17 cellular contexts compared by ENCODE assay signal in genomic region chr1:10629816-10630571, GRCh38.
A peak's percentile ranks its signal among the peaks of the same experiment; 100 is the strongest.
DNase-seq lines count a peak whose midpoint lies in the region; ATAC-seq, FAIRE-seq and TF ChIP-seq lines count a peak whose summit lies in the region.
"Had no signal": no experiment of that assay in that cellular context is flagged by ENCODE, and none has a peak within 500 bp of the region (broad histone marks: within the 10 kb centered on the region; RNA-seq: fewer than 3 reads in every experiment).

No MANE protein-coding gene starts in this region.

- 95% methylated on average over 20 of the region's 36 CpGs; no CpG with 5 or more reads in 1 of the 2 experiments for WGBS in H1 (ENCODE audit: extremely low coverage in 1 of 2, insufficient coverage in 1 of 2, insufficient read length in 1 of 2, insufficient replicate concordance in 2 of 2, low coverage in 1 of 2, low lambda C conversion rate in 2 of 2, missing lambda C conversion rate in 1 of 2), 2 experiments

- H3K56ac ChIP-seq in H1 (replicated peaks; ENCODE audit: insufficient read length, low read depth, low read length): no peak overlapping the region

- CTCF ChIA-PET in H1 (lab: Charles Lee; ENCODE audit: partially characterized antibody): interaction anchor here (0.5 to 2.8 kb wide), 18 partner anchors 9 to 1644 kb away, joined by 3 to 10 read pairs (median 4); no protein-coding TSS in a partner anchor

- H3K4me2 ChIP-seq in H1 (ENCODE audit: insufficient read depth in 1 of 2, low read depth in 2 of 2, low read length in 2 of 2): no peak overlapping the region

- no peak overlapping the region for H3K27ac Mint-ChIP-seq in HFFc6
- no peak overlapping the region for H3K27ac Mint-ChIP-seq in nephron progenitor cell
- H3K27ac Mint-ChIP-seq: activated T-helper 2 cell treated with anti-CD3 and anti-CD28 coated beads, Interferon-gamma antibody, Interleukin-2, Interleukin-4, amounts not matched to agents 10 μg/mL and 5 μg/mL and 100 μg/mL, durations not matched to agents 14 hours and 24 hours and 36 hours; IgD-negative memory B cell; stimulated activated naive CD8-positive, alpha-beta T cell treated with anti-CD3 and anti-CD28 coated beads, Interleukin-15, amount 100 ng/mL, for 72 hours had no signal

- H3K36me3 ChIP-seq in H1 (ENCODE audit: control insufficient read depth in 2 of 4, insufficient read depth in 4 of 4, low read length in 3 of 4): no peaks in the 10 kb centered on the region

- H4K91ac ChIP-seq in H1 (replicated peaks; ENCODE audit: insufficient read length, low read length): no peak overlapping the region

- ATAC-seq in HG03280 (IDR thresholded peaks at IDR 0.05; ENCODE audit: unreplicated experiment): no peak
- ATAC-seq: stimulated activated naive CD8-positive, alpha-beta T cell treated with anti-CD3 and anti-CD28 coated beads, Interleukin-15, amount 100 ng/mL, for 72 hours had no signal

- no peak for FAIRE-seq in H1 (lab: Jason Lieb, UNC)
- FAIRE-seq: endometrium, G401.6 had no signal

- no peak overlapping the region; the same call in 1 of the 2 replicates for H2BK15ac ChIP-seq in H1 (ENCODE audit: low read length)

- no peaks in the 10 kb centered on the region for H3K27me3 ChIP-seq in H1 (replicated peaks in 1 of 4; ENCODE audit: control insufficient read depth in 3 of 4, extremely low read depth in 1 of 4, insufficient read depth in 3 of 4, low read length in 3 of 4)

- H3K9me3 ChIP-seq in H1 (ENCODE audit: insufficient read depth in 2 of 2, low read depth in 1 of 2, low read length in 1 of 2): no peaks in the 10 kb centered on the region

- no peaks in the 10 kb centered on the region for H3K4me1 Mint-ChIP-seq in HFFc6 (ENCODE audit: low read depth)
- peaks cover 19% of the 10 kb centered on the region for H3K4me1 Mint-ChIP-seq in nephron progenitor cell
- H3K4me1 Mint-ChIP-seq: IgD-negative memory B cell; stimulated activated naive CD8-positive, alpha-beta T cell treated with anti-CD3 and anti-CD28 coated beads, Interleukin-15, amount 100 ng/mL, for 72 hours had no signal

- POLR2A ChIA-PET in H1 (lab: Charles Lee; ENCODE audit: partially characterized antibody): interaction anchor here (1.2 kb wide), 1 partner anchor 47 kb away, joined by 3 read pairs; no protein-coding TSS in a partner anchor

- H2BK12ac ChIP-seq in H1 (ENCODE audit: low read depth, low read length): 0 out of 2 replicates have a peak overlapping the region, but pooled peaks have one; percentile 55

- H4K5ac ChIP-seq in H1 (ENCODE audit: insufficient read length, low read depth, low read length): no peak overlapping the region

- H2BK120ac ChIP-seq in H1 (replicated peaks; ENCODE audit: low read depth, low read length): no peak overlapping the region

- TF ChIP-seq CTCF in 22Rv1 (IDR thresholded peaks at IDR 0.05) (peak; percentile 8; the same call in 1 of the 2 replicates), HFFc6 (IDR thresholded peaks at IDR 0.05) (peak; percentile 44), H1 (IDR thresholded peaks at IDR 0.05; ENCODE audit: control extremely low read depth in 1 of 3, insufficient read depth in 1 of 3, low read depth in 1 of 3, low read length in 3 of 3) (peak in 2 of 3 experiments; percentile 45 to 52; a peak in 3 of 4 replicates), nephron progenitor cell (IDR thresholded peaks at IDR 0.05) (no peak)

- H3K18ac ChIP-seq in H1 (ENCODE audit: extremely low read depth, low read length): no peak overlapping the region

- peak; percentile 30 to 59; a peak in 3 of 4 replicates for TF ChIP-seq RAD21 in H1 (IDR thresholded peaks at IDR 0.05 in 1 of 2, conservative IDR thresholded peaks at IDR 0.05 in 1 of 2; ENCODE audit: low read depth in 2 of 2, low read length in 2 of 2)

- no peaks in the 10 kb centered on the region for H3K79me1 ChIP-seq in H1 (ENCODE audit: low read depth, low read length)

- H3K27me3 Mint-ChIP-seq in HFFc6 (ENCODE audit: insufficient read depth) (no peaks in the 10 kb centered on the region; the same call in none of the 2 replicates), nephron progenitor cell (ENCODE audit: low read depth, poor library complexity) (peaks cover 5% of the 10 kb centered on the region)
- H3K27me3 Mint-ChIP-seq: IgD-negative memory B cell; stimulated activated naive CD8-positive, alpha-beta T cell treated with anti-CD3 and anti-CD28 coated beads, Interleukin-15, amount 100 ng/mL, for 72 hours had no signal

- H4K8ac ChIP-seq in H1 (ENCODE audit: extremely low read depth, insufficient read depth, low read length): no peak overlapping the region

- TF ChIP-seq EP300 in H1 (IDR thresholded peaks at IDR 0.05; ENCODE audit: borderline replicate concordance in 1 of 2, low read depth in 2 of 2, low read length in 2 of 2): no peak

- H3K4me3 ChIP-seq in H1 (ENCODE audit: extremely low read depth in 1 of 4, insufficient read depth in 2 of 4, low read depth in 3 of 4, low read length in 4 of 4): no peak overlapping the region

- no peak overlapping the region for H3K23ac ChIP-seq in H1 (ENCODE audit: insufficient read length)

- H2AFZ ChIP-seq in H1 (ENCODE audit: low read length): no peak overlapping the region

- H3K36me3 Mint-ChIP-seq in HFFc6 (ENCODE audit: low read depth) (no peaks in the 10 kb centered on the region), nephron progenitor cell (ENCODE audit: low read depth) (peaks cover 4% of the 10 kb centered on the region)

- no peak for TF ChIP-seq POLR2A in H1 (IDR thresholded peaks at IDR 0.05; ENCODE audit: control extremely low read depth in 1 of 2, low read depth in 2 of 2, low read length in 2 of 2)

- H3K4me3 Mint-ChIP-seq in HFFc6 (no peak overlapping the region), nephron progenitor cell (no peak overlapping the region)
- H3K4me3 Mint-ChIP-seq: IgD-negative memory B cell; stimulated activated naive CD8-positive, alpha-beta T cell treated with anti-CD3 and anti-CD28 coated beads, Interleukin-15, amount 100 ng/mL, for 72 hours had no signal

- H3K4ac ChIP-seq in H1 (replicated peaks; ENCODE audit: insufficient read length, low read depth, low read length): no peak overlapping the region

- H3K4me1 ChIP-seq in H1 (replicated peaks in 1 of 4; ENCODE audit: control insufficient read depth in 3 of 4, insufficient read depth in 4 of 4, low read length in 3 of 4): peaks cover 4 to 31% (median 22%) of the 10 kb centered on the region in 4 experiments

- DNase-seq in HFFc6: no peak
- no peak for DNase-seq in H1 (ENCODE audit: low read depth in 1 of 2, low spot score in 2 of 2)
- DNase-seq in nephron progenitor cell: peak; percentile 45
- DNase-seq in AML-193 (lab: John Stamatoyannopoulos, UW): no peak
- DNase-seq in HuH-7 (ENCODE audit: low spot score): no peak
- no peak for DNase-seq in stimulated activated CD4-positive, alpha-beta T cell treated with anti-CD3 and anti-CD28 coated beads, Interleukin-4, amount 100 ng/mL, for 24 hours
- DNase-seq: amniotic stem cell; foreskin fibroblast; NCI-H1092 treated with DMSO at 0.1 percent for 48 hours; NCI-H2107; stimulated activated naive CD8-positive, alpha-beta T cell treated with anti-CD3 and anti-CD28 coated beads, Interleukin-15, amount 100 ng/mL, for 72 hours had no signal

- H3K9me3 Mint-ChIP-seq in HFFc6 (no peaks in the 10 kb centered on the region), nephron progenitor cell (no peaks in the 10 kb centered on the region)
- H3K9me3 Mint-ChIP-seq: activated T-helper 2 cell treated with anti-CD3 and anti-CD28 coated beads, Interferon-gamma antibody, Interleukin-2, Interleukin-4, amounts not matched to agents 10 μg/mL and 5 μg/mL and 100 μg/mL, durations not matched to agents 14 hours and 24 hours and 36 hours; IgD-negative memory B cell; stimulated activated naive CD8-positive, alpha-beta T cell treated with anti-CD3 and anti-CD28 coated beads, Interleukin-15, amount 100 ng/mL, for 72 hours had no signal

- no peak overlapping the region; the same call in none of the 2 replicates for H2BK5ac ChIP-seq in H1 (ENCODE audit: low read depth, low read length)

- H3K27ac ChIP-seq in 22Rv1 (peak overlapping the region; percentile 100), H1 (ENCODE audit: low read depth, low read length) (no peak overlapping the region)

- no peaks in the 10 kb centered on the region; the same call in 1 of the 2 replicates for H3K23me2 ChIP-seq in H1 (ENCODE audit: low read depth, low read length)

- H3K14ac ChIP-seq in H1 (ENCODE audit: insufficient read length): no peak overlapping the region

- no peaks in the 10 kb centered on the region for H4K20me1 ChIP-seq in H1 (replicated peaks in 1 of 2; ENCODE audit: control insufficient read depth in 1 of 2, insufficient read depth in 2 of 2, low read length in 2 of 2)

- H3K9ac ChIP-seq in H1 (replicated peaks in 1 of 4; ENCODE audit: extremely low read depth in 1 of 4, low read depth in 3 of 4, low read length in 3 of 4): no peak overlapping the region

- H2BK20ac ChIP-seq in H1 (ENCODE audit: low read length): no peak overlapping the region

- H3K79me2 ChIP-seq in H1 (ENCODE audit: control insufficient read depth in 1 of 2, insufficient read depth in 2 of 2, low read length in 2 of 2): no peaks in the 10 kb centered on the region

- H2AK5ac ChIP-seq in H1 (ENCODE audit: low read depth, low read length): 0 out of 2 replicates have a peak overlapping the region, but pooled peaks have one; percentile 19

TF ChIP-seq in H1, 55 proteins besides CTCF, POLR2A, EP300 and RAD21:
- peak; percentile 51; the same call in 1 of the 2 replicates for TF ChIP-seq KDM1A (IDR thresholded peaks at IDR 0.05; ENCODE audit: borderline replicate concordance, low read length)
- no peak for TF ChIP-seq RNF2 (IDR thresholded peaks at IDR 0.05; ENCODE audit: borderline replicate concordance, low read depth, low read length, missing control alignments, poor library complexity, severe bottlenecking)
- no peak for TF ChIP-seq ATF2 (IDR thresholded peaks at IDR 0.05; ENCODE audit: low read length)
- TF ChIP-seq SP4 (IDR thresholded peaks at IDR 0.05; ENCODE audit: low read length): no peak
